1 cellular context compared by ENCODE assay signal in genomic region chr16:87491522-87492240, GRCh38.
A peak's percentile ranks its signal among the peaks of the same experiment; 100 is the strongest.
TF ChIP-seq lines count a peak whose summit lies in the region.

No MANE protein-coding gene starts in this region.

TF ChIP-seq in H1, 55 proteins besides CTCF, POLR2A, EP300 and RAD21:
- TF ChIP-seq MAX (IDR thresholded peaks at IDR 0.05) = peak; percentile 39; the same call in 1 of the 2 replicates
